Comparison of ENCODE assay signal across 12 cellular contexts in genomic region chr17:50047488-50048126, GRCh38. TPM values are rescaled to one million over a fixed set of nuclear protein-coding genes. Genes with fewer than 3 reads are reported as not detected.
A peak's percentile ranks its signal among the peaks of the same experiment; 100 is the strongest.
DNase-seq lines count a peak whose midpoint lies in the region; ATAC-seq, FAIRE-seq and TF ChIP-seq lines count a peak whose summit lies in the region.
"Had no signal": no experiment of that assay in that cellular context is flagged by ENCODE, and none has a peak within 500 bp of the region (broad histone marks: within the 10 kb centered on the region; RNA-seq: fewer than 3 reads in every experiment).

No MANE protein-coding gene starts in this region.

- no peak overlapping the region for H2BK12ac ChIP-seq in H9 (ENCODE audit: insufficient read length, low read depth, low read length)

- no peak overlapping the region for H4K8ac ChIP-seq in H9 (replicated peaks; ENCODE audit: insufficient read length, low read depth, low read length)

- no peaks in the 10 kb centered on the region for H3K79me1 ChIP-seq in H9 (ENCODE audit: insufficient read depth, low read depth, low read length, poor library complexity, severe bottlenecking)

- no peak overlapping the region for H3K56ac ChIP-seq in H9 (ENCODE audit: insufficient read length, low read depth, low read length)

- H3K4me3 ChIP-seq in kidney (ENCODE audit: low read length in 2 of 2) (no peak overlapping the region), colonic mucosa (no peak overlapping the region)
- H3K4me3 ChIP-seq: tibial nerve had no signal

- TF ChIP-seq CTCF in H9 (conservative IDR thresholded peaks at IDR 0.05) (no peak), kidney (IDR thresholded peaks at IDR 0.05; ENCODE audit: borderline replicate concordance, extremely low read depth, insufficient read depth) (no peak), colonic mucosa (IDR thresholded peaks at IDR 0.05) (no peak)

- no peak overlapping the region for H3K4ac ChIP-seq in H9 (ENCODE audit: low read depth, low read length)

- peaks cover 4% of the 10 kb centered on the region for H3K27me3 Mint-ChIP-seq in H9 (ENCODE audit: low read depth)
- peaks cover 4% of the 10 kb centered on the region for H3K27me3 Mint-ChIP-seq in activated naive CD8-positive, alpha-beta T cell treated with anti-CD3 and anti-CD28 coated beads, Interleukin-2, amount 10 ng/mL, durations not matched to agents 7 days and 5 days

- POLR2A ChIA-PET in activated naive CD8-positive, alpha-beta T cell treated with anti-CD3 and anti-CD28 coated beads, Interleukin-2, amount 10 ng/mL, durations not matched to agents 7 days and 5 days (lab: Charles Lee) = no interaction called here

- H4K91ac ChIP-seq in H9 (ENCODE audit: insufficient read length, low read depth, low read length) = no peak overlapping the region

- H3K4me3 Mint-ChIP-seq in H9 = no peak overlapping the region
- no peak overlapping the region for H3K4me3 Mint-ChIP-seq in activated naive CD8-positive, alpha-beta T cell treated with anti-CD3 and anti-CD28 coated beads, Interleukin-2, amount 10 ng/mL, durations not matched to agents 7 days and 5 days
- H3K4me3 Mint-ChIP-seq: activated B cell treated with CpG ODN at 0.5 μM for 24 hours had no signal

- no peak overlapping the region for H4K5ac ChIP-seq in H9 (ENCODE audit: insufficient read length, low read depth, low read length)

- FAIRE-seq in kidney (lab: Jason Lieb, UNC) = no peak

- H3K14ac ChIP-seq in H9 (ENCODE audit: insufficient read depth, low read length) = no peak overlapping the region

- no peak overlapping the region for H3K18ac ChIP-seq in H9 (ENCODE audit: insufficient read length, low read depth, low read length)

- H3K4me1 Mint-ChIP-seq in H9 = peaks cover 43 to 48% of the 10 kb centered on the region in 2 experiments
- H3K4me1 Mint-ChIP-seq in activated naive CD8-positive, alpha-beta T cell treated with anti-CD3 and anti-CD28 coated beads, Interleukin-2, amount 10 ng/mL, durations not matched to agents 7 days and 5 days = peaks cover 30% of the 10 kb centered on the region

- no peaks in the 10 kb centered on the region for H3K9me3 Mint-ChIP-seq in H9
- H3K9me3 Mint-ChIP-seq in activated naive CD8-positive, alpha-beta T cell treated with anti-CD3 and anti-CD28 coated beads, Interleukin-2, amount 10 ng/mL, durations not matched to agents 7 days and 5 days = no peaks in the 10 kb centered on the region
- H3K9me3 Mint-ChIP-seq: activated B cell treated with CpG ODN at 0.5 μM for 24 hours had no signal

- no peaks in the 10 kb centered on the region for H3K79me2 ChIP-seq in H9 (ENCODE audit: insufficient read depth, low read length)

- no peak overlapping the region for H3K23ac ChIP-seq in H9 (ENCODE audit: insufficient read length, low read depth, low read length)

- no peaks in the 10 kb centered on the region for H3K9me3 ChIP-seq in H9 (ENCODE audit: control insufficient read depth, low read depth, low read length)
- no peaks in the 10 kb centered on the region for H3K9me3 ChIP-seq in kidney (ENCODE audit: control insufficient read depth in 1 of 2, low read length in 2 of 2)
- no peaks in the 10 kb centered on the region for H3K9me3 ChIP-seq in colonic mucosa
- H3K9me3 ChIP-seq: tibial nerve had no signal

- no peak overlapping the region for H3K9ac ChIP-seq in H9 (ENCODE audit: extremely low read depth, insufficient read length, low read length)
- H3K9ac ChIP-seq in kidney (ENCODE audit: low read length in 2 of 2) = no peak overlapping the region
- no peak overlapping the region for H3K9ac ChIP-seq in colonic mucosa (ENCODE audit: low read depth in 2 of 2, low read length in 2 of 2)

- H2BK15ac ChIP-seq in H9 (ENCODE audit: low read depth, low read length) = no peak overlapping the region

- peak; percentile 97 for DNase-seq in A172 (ENCODE audit: low spot score)
- DNase-seq in H9 = peak; percentile 44
- DNase-seq in activated naive CD8-positive, alpha-beta T cell treated with anti-CD3 and anti-CD28 coated beads, Interleukin-2, amount 10 ng/mL, durations not matched to agents 7 days and 5 days = no peak
- DNase-seq in kidney = peak; percentile 80
- DNase-seq in colonic mucosa = no peak
- DNase-seq in NCI-H1092 treated with DMSO at 0.1 percent for 48 hours (lab: John Stamatoyannopoulos, UW) = no peak
- DNase-seq: activated B cell treated with CpG ODN at 0.5 μM for 24 hours, DMS 273 treated with DMSO at 0.1 percent for 48 hours, left colon had no signal

- H3K4me1 ChIP-seq in H9 (ENCODE audit: insufficient read depth, low read length) (peaks cover 7% of the 10 kb centered on the region), kidney (ENCODE audit: control insufficient read depth in 1 of 2, insufficient read depth in 1 of 2, low read depth in 1 of 2, low read length in 2 of 2) (peaks cover 14 to 34% of the 10 kb centered on the region in 2 donors), colonic mucosa (peaks cover 3% of the 10 kb centered on the region)

- H3K36me3 ChIP-seq in kidney (ENCODE audit: control insufficient read depth in 1 of 2, insufficient read depth in 2 of 2, low read length in 2 of 2) = no peaks in the 10 kb centered on the region
- H3K36me3 ChIP-seq in colonic mucosa = no peaks in the 10 kb centered on the region
- H3K36me3 ChIP-seq: tibial nerve had no signal

- H3K4me2 ChIP-seq in H9 (ENCODE audit: insufficient read depth, insufficient read length, low read length) = no peak overlapping the region

- no peaks in the 10 kb centered on the region for H3K23me2 ChIP-seq in H9 (ENCODE audit: insufficient read length, low read depth, low read length, poor library complexity, severe bottlenecking)

- ATAC-seq in activated naive CD8-positive, alpha-beta T cell treated with anti-CD3 and anti-CD28 coated beads, Interleukin-2, amount 10 ng/mL, durations not matched to agents 7 days and 5 days (ENCODE audit: low read depth) = no peak
- no peak for ATAC-seq in GM18873 (IDR thresholded peaks at IDR 0.05; ENCODE audit: low FRiP score, unreplicated experiment)
- ATAC-seq in GM18861 (IDR thresholded peaks at IDR 0.05; ENCODE audit: unreplicated experiment) = no peak
- ATAC-seq: left colon had no signal

- no peak overlapping the region for H2AFZ ChIP-seq in H9 (ENCODE audit: low read length)

- peak overlapping the region in 2 of 3 experiments; percentile 11 to 61; a peak in 3 of 7 replicates for H3K27ac Mint-ChIP-seq in H9
- H3K27ac Mint-ChIP-seq in activated naive CD8-positive, alpha-beta T cell treated with anti-CD3 and anti-CD28 coated beads, Interleukin-2, amount 10 ng/mL, durations not matched to agents 7 days and 5 days = peak overlapping the region; percentile 14
- H3K27ac Mint-ChIP-seq: activated B cell treated with CpG ODN at 0.5 μM for 24 hours had no signal

- no peaks in the 10 kb centered on the region for H4K20me1 ChIP-seq in H9 (ENCODE audit: control insufficient read depth, insufficient read depth, insufficient read length)

- no peak overlapping the region for H2BK120ac ChIP-seq in H9 (ENCODE audit: low read depth, low read length, poor library complexity, severe bottlenecking)

- no peak overlapping the region for H2BK5ac ChIP-seq in H9 (ENCODE audit: insufficient read length, low read length)

- intact Hi-C loops in kidney (cut with DNase I) (no loop called here), colonic mucosa (cut with DNase I) (no loop called here)

- H3K36me3 Mint-ChIP-seq in H9 (ENCODE audit: insufficient read depth in 1 of 3, low read depth in 3 of 3) = no peaks in the 10 kb centered on the region; a peak in 1 of 7 replicates
- no peaks in the 10 kb centered on the region for H3K36me3 Mint-ChIP-seq in activated naive CD8-positive, alpha-beta T cell treated with anti-CD3 and anti-CD28 coated beads, Interleukin-2, amount 10 ng/mL, durations not matched to agents 7 days and 5 days

- H3K27me3 ChIP-seq in H9 (ENCODE audit: insufficient read depth, low read length) (no peaks in the 10 kb centered on the region), colonic mucosa (no peaks in the 10 kb centered on the region)
- H3K27me3 ChIP-seq: tibial nerve had no signal

- H2BK20ac ChIP-seq in H9 (ENCODE audit: low read depth, low read length, poor library complexity, severe bottlenecking) = no peak overlapping the region

- H3K27ac ChIP-seq in H9 (ENCODE audit: insufficient read length, low read depth, low read length) = no peak overlapping the region
- H3K27ac ChIP-seq in kidney (ENCODE audit: low read depth in 2 of 2, low read length in 2 of 2) = no peak overlapping the region
- H3K27ac ChIP-seq in colonic mucosa = no peak overlapping the region

- no peak overlapping the region for H2AK5ac ChIP-seq in H9 (ENCODE audit: insufficient read length, low read length)

- no peak overlapping the region for H3T11ph ChIP-seq in H9 (ENCODE audit: low read length)

- no CpG with 5 or more reads among the region's 9 CpGs for WGBS in H9 (ENCODE audit: extremely low coverage, insufficient read length, low lambda C conversion rate)

RNA-seq across cellular contexts. Expression of gene ITGA3, which starts 8.3 kb away (rescaled TPM):
- 839 and 951 TPM in 2 replicates for total RNA-seq in A172 (2014; rRNA removed; shearing (Covaris generic))
- total RNA-seq in H9 (2021) = 22.5 and 22.7 TPM in 2 replicates
- 10 to 100 TPM in 1 of 2 experiments, 1 to 10 TPM in 1; 6.9 to 14.0 TPM for total RNA-seq in activated naive CD8-positive, alpha-beta T cell treated with anti-CD3 and anti-CD28 coated beads, Interleukin-2, amount 10 ng/mL, durations not matched to agents 7 days and 5 days
- 367 TPM for total RNA-seq in kidney
- 117 TPM for polyA plus RNA-seq in kidney (ENCODE audit: insufficient read depth, low read depth, low replicate concordance)
- 100 to 1,000 TPM; 111 to 116 TPM for total RNA-seq in colonic mucosa

RNA-seq across cellular contexts. Expression of gene PDK2, which starts 47.5 kb away (rescaled TPM):
- 13.7 and 13.9 TPM in 2 replicates for total RNA-seq in A172 (2014; rRNA removed; shearing (Covaris generic))
- 16.2 and 19.9 TPM in 2 replicates for total RNA-seq in H9 (2021)
- 10 to 100 TPM; 24.1 to 26.4 TPM for total RNA-seq in activated naive CD8-positive, alpha-beta T cell treated with anti-CD3 and anti-CD28 coated beads, Interleukin-2, amount 10 ng/mL, durations not matched to agents 7 days and 5 days
- 41.9 TPM for total RNA-seq in kidney
- 121 TPM for polyA plus RNA-seq in kidney (ENCODE audit: insufficient read depth, low read depth, low replicate concordance)
- 10 to 100 TPM; 48.8 to 56.4 TPM for total RNA-seq in colonic mucosa

RNA-seq across cellular contexts. Expression of gene DLX3, which starts 52.6 kb away (rescaled TPM):
- not detected in 2 replicates for total RNA-seq in A172 (2014; rRNA removed; shearing (Covaris generic))
- total RNA-seq in H9 (2021) = 1.1 and 1.2 TPM in 2 replicates
- total RNA-seq in activated naive CD8-positive, alpha-beta T cell treated with anti-CD3 and anti-CD28 coated beads, Interleukin-2, amount 10 ng/mL, durations not matched to agents 7 days and 5 days = not detected
- 0.41 TPM for total RNA-seq in kidney
- polyA plus RNA-seq in kidney (ENCODE audit: insufficient read depth, low read depth, low replicate concordance) = 0.47 TPM
- under 1 TPM in 1 of 2 donors, not detected in 1; 0.21 TPM for total RNA-seq in colonic mucosa
- total RNA-seq: activated B cell treated with CpG ODN at 0.5 μM for 24 hours, left colon had no signal

Comparison
In these comparisons a context has a peak if more than half of its experiments do, and no peak if none do; other contexts are left out.
1. DNase-seq: peak in A172 (single experiment), H9 (single experiment) and kidney (single experiment); none in activated naive CD8-positive, alpha-beta T cell treated with anti-CD3 and anti-CD28 coated beads, Interleukin-2, amount 10 ng/mL, durations not matched to agents 7 days and 5 days (single experiment), colonic mucosa (single experiment) and NCI-H1092 treated with DMSO at 0.1 percent for 48 hours (single experiment).